ENCODE assay signal across 12 cellular contexts in the genomic region with DNA sequence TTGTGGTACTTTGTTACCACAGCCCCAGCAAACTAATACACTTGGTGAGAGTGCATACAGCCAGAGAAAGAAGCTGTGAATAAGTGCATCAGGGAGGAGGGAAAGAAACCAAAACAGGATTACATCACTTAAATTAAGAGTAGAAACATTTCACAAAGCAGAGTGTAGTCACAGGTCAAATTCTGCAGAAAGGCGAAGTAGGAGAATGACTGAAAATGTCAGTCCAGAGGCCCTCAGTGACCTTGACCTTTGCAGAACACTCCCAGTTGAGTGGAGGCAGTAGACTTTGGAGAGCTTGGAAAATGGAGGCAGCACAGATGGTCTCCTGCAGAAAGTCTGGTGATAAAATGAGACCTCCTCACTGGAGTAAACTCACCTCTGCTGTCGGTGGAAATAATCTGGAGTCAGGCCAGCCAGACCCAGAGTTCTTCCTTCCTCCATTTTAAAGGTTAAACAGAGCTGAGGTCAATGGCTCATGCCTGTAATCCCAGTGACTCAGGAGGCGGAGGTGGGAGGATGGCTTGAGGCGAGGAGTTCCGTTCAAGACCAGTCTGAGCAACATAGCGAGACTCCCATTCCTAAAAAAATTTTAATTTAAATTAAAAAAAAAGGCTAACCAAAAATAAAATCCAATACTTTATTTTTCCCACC. TPM values are rescaled to one million over a fixed set of nuclear protein-coding genes. Genes with fewer than 3 reads are reported as not detected.
"Had no signal": no experiment of that assay in that cellular context is flagged by ENCODE, and none has a peak within 500 bp of the region (broad histone marks: within the 10 kb centered on the region; RNA-seq: fewer than 3 reads in every experiment).

No MANE protein-coding gene starts in this region.

- H3K4me1 ChIP-seq: esophagus muscularis mucosa had no signal

- DNase-seq: activated CD4-positive, CD25-positive, alpha-beta regulatory T cell treated with anti-CD3 and anti-CD28 coated beads, Interleukin-2, amount 50 U/mL, for 72 hours; activated naive CD4-positive, alpha-beta T cell; glutamatergic neuron; stimulated activated CD4-positive, alpha-beta T cell treated with anti-CD3 and anti-CD28 coated beads, Interleukin-12 subunit alpha, Interleukin-12 subunit beta, amount 100 ng/mL, for 4 hours; stimulated activated CD4-positive, alpha-beta T cell treated with anti-CD3 and anti-CD28 coated beads, Interleukin-2, amount 100 ng/mL, for 24 hours had no signal

- ATAC-seq: natural killer cell treated with Interleukin-12 subunit alpha and Interleukin-12 subunit beta and Interleukin-15 and Interleukin-18, amount 100 ng/mL, for 72 hours had no signal

- H3K9me3 ChIP-seq: esophagus muscularis mucosa had no signal

- H3K36me3 ChIP-seq: cardiac muscle cell, esophagus muscularis mucosa had no signal

- H3K27me3 ChIP-seq: cardiac muscle cell, esophagus muscularis mucosa had no signal

- H3K4me3 ChIP-seq: cardiac muscle cell, esophagus muscularis mucosa had no signal

RNA-seq across cellular contexts. Expression of a gene that starts 5.0 kb away (rescaled TPM):
- total RNA-seq: astrocyte, cardiac muscle cell, renal cortical epithelial cell had no signal
- polyA plus RNA-seq: cardiac muscle cell had no signal

RNA-seq across cellular contexts. Expression of a gene that starts 38.1 kb away (rescaled TPM):
- total RNA-seq: activated CD8-positive, alpha-beta memory T cell treated with anti-CD3 and anti-CD28 coated beads for 36 hours; astrocyte; mesenteric fat pad had no signal
- polyA plus RNA-seq: cardiac muscle cell had no signal
